In genomic region chr3:109081746-109082510, GRCh38 we compare ENCODE assay signal across 1 cellular context.
TF ChIP-seq lines count a peak whose summit lies in the region.

No MANE protein-coding gene starts in this region.

TF ChIP-seq in GM12878, 131 proteins besides CTCF, POLR2A, EP300 and RAD21 (continued from another document and continues in another):
- TF ChIP-seq HSF1 (IDR thresholded peaks at IDR 0.05; ENCODE audit: low read depth, low read length) (peak; percentile 18; the same call in 1 of the 2 replicates), RB1 (IDR thresholded peaks at IDR 0.05; ENCODE audit: borderline replicate concordance) (peak; percentile 45; the same call in 1 of the 2 replicates), MTA2 (IDR thresholded peaks at IDR 0.05; ENCODE audit: low read depth) (peak; percentile 65), POU2F2 (IDR thresholded peaks at IDR 0.05; ENCODE audit: borderline replicate concordance, low read depth, low read length) (peak; percentile 68; the same call in 2 of the 3 replicates), TCF12 (IDR thresholded peaks at IDR 0.05; ENCODE audit: low read depth, low read length) (peak; percentile 81; the same call in 1 of the 2 replicates), HDGF (IDR thresholded peaks at IDR 0.05) (no peak), ZNF217 (IDR thresholded peaks at IDR 0.05) (no peak), BCL3 (IDR thresholded peaks at IDR 0.05; ENCODE audit: borderline replicate concordance, insufficient read depth, low read depth, low read length, poor library complexity, severe bottlenecking) (peak; percentile 55), BACH1 (IDR thresholded peaks at IDR 0.05; ENCODE audit: borderline replicate concordance) (no peak; the same call in 1 of the 2 replicates), MYC (IDR thresholded peaks at IDR 0.05; ENCODE audit: insufficient read depth, insufficient read length, insufficient replicate concordance, low read length, severe bottlenecking) (no peak), MTA3 (IDR thresholded peaks at IDR 0.05; ENCODE audit: borderline replicate concordance, low read length) (no peak), GATAD2B (conservative IDR thresholded peaks at IDR 0.05; ENCODE audit: low read depth) (peak; percentile 81; the same call in 1 of the 2 replicates), ATF3 (IDR thresholded peaks at IDR 0.05; ENCODE audit: borderline replicate concordance, extremely low read depth, low read depth, low read length) (no peak), IRF4 (IDR thresholded peaks at IDR 0.05; ENCODE audit: low read depth, low read length) (0 out of 2 replicates have a peak, but pooled peaks have one; percentile 35), TCF3 (IDR thresholded peaks at IDR 0.05; ENCODE audit: borderline replicate concordance, insufficient read depth, low read depth, low read length) (no peak), EGR1 (IDR thresholded peaks at IDR 0.05; ENCODE audit: borderline replicate concordance in 1 of 2, low read depth in 2 of 2, low read length in 2 of 2) (no peak), SMC3 (IDR thresholded peaks at IDR 0.05; ENCODE audit: borderline replicate concordance, low read length) (peak; percentile 90), MXI1 (IDR thresholded peaks at IDR 0.05; ENCODE audit: low read depth, low read length) (no peak), NFYA (IDR thresholded peaks at IDR 0.05; ENCODE audit: borderline replicate concordance, low read depth, low read length) (no peak), EZH2 (IDR thresholded peaks at IDR 0.05; ENCODE audit: borderline replicate concordance, control insufficient read depth, low read depth, low read length) (no peak), CBFB (IDR thresholded peaks at IDR 0.05; ENCODE audit: low read depth) (no peak), RCOR1 (conservative IDR thresholded peaks at IDR 0.05; ENCODE audit: low read depth, low read length) (peak; percentile 85; the same call in 1 of the 2 replicates), JUND (IDR thresholded peaks at IDR 0.05; ENCODE audit: low read depth, low read length) (no peak), SUZ12 (IDR thresholded peaks at IDR 0.05; ENCODE audit: unreplicated experiment) (no peak), PAX5 (IDR thresholded peaks at IDR 0.05; ENCODE audit: borderline replicate concordance, low read depth, low read length) (peak; percentile 38; the same call in 1 of the 2 replicates), CHD2 (IDR thresholded peaks at IDR 0.05; ENCODE audit: borderline replicate concordance, low read depth, low read length) (no peak), ZZZ3 (IDR thresholded peaks at IDR 0.05; ENCODE audit: control insufficient read depth, insufficient read length, low read depth) (no peak), ELK1 (IDR thresholded peaks at IDR 0.05; ENCODE audit: low read depth, low read length) (no peak), LARP7 (IDR thresholded peaks at IDR 0.05) (no peak), NR2C2 (IDR thresholded peaks at IDR 0.05; ENCODE audit: borderline replicate concordance, control insufficient read depth, insufficient read length, low read depth) (no peak), ZNF687 (IDR thresholded peaks at IDR 0.05) (no peak), SREBF2 (IDR thresholded peaks at IDR 0.05; ENCODE audit: low read length) (no peak), CHD4 (IDR thresholded peaks at IDR 0.05) (no peak), CBX5 (IDR thresholded peaks at IDR 0.05; ENCODE audit: low read depth) (peak; percentile 65; the same call in 1 of the 2 replicates), POLR2AphosphoS5 (IDR thresholded peaks at IDR 0.05; ENCODE audit: low read length) (no peak), TBL1XR1 (IDR thresholded peaks at IDR 0.05; ENCODE audit: low read depth, low read length) (no peak)
- TF ChIP-seq, protein P1, sequence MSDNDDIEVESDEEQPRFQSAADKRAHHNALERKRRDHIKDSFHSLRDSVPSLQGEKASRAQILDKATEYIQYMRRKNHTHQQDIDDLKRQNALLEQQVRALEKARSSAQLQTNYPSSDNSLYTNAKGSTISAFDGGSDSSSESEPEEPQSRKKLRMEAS (IDR thresholded peaks at IDR 0.05; ENCODE audit: low read depth, low read length), result no peak
- TF ChIP-seq, protein P2, sequence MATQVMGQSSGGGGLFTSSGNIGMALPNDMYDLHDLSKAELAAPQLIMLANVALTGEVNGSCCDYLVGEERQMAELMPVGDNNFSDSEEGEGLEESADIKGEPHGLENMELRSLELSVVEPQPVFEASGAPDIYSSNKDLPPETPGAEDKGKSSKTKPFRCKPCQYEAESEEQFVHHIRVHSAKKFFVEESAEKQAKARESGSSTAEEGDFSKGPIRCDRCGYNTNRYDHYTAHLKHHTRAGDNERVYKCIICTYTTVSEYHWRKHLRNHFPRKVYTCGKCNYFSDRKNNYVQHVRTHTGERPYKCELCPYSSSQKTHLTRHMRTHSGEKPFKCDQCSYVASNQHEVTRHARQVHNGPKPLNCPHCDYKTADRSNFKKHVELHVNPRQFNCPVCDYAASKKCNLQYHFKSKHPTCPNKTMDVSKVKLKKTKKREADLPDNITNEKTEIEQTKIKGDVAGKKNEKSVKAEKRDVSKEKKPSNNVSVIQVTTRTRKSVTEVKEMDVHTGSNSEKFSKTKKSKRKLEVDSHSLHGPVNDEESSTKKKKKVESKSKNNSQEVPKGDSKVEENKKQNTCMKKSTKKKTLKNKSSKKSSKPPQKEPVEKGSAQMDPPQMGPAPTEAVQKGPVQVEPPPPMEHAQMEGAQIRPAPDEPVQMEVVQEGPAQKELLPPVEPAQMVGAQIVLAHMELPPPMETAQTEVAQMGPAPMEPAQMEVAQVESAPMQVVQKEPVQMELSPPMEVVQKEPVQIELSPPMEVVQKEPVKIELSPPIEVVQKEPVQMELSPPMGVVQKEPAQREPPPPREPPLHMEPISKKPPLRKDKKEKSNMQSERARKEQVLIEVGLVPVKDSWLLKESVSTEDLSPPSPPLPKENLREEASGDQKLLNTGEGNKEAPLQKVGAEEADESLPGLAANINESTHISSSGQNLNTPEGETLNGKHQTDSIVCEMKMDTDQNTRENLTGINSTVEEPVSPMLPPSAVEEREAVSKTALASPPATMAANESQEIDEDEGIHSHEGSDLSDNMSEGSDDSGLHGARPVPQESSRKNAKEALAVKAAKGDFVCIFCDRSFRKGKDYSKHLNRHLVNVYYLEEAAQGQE (IDR thresholded peaks at IDR 0.05; ENCODE audit: low read depth, low read length), result no peak
- TF ChIP-seq, protein P3, sequence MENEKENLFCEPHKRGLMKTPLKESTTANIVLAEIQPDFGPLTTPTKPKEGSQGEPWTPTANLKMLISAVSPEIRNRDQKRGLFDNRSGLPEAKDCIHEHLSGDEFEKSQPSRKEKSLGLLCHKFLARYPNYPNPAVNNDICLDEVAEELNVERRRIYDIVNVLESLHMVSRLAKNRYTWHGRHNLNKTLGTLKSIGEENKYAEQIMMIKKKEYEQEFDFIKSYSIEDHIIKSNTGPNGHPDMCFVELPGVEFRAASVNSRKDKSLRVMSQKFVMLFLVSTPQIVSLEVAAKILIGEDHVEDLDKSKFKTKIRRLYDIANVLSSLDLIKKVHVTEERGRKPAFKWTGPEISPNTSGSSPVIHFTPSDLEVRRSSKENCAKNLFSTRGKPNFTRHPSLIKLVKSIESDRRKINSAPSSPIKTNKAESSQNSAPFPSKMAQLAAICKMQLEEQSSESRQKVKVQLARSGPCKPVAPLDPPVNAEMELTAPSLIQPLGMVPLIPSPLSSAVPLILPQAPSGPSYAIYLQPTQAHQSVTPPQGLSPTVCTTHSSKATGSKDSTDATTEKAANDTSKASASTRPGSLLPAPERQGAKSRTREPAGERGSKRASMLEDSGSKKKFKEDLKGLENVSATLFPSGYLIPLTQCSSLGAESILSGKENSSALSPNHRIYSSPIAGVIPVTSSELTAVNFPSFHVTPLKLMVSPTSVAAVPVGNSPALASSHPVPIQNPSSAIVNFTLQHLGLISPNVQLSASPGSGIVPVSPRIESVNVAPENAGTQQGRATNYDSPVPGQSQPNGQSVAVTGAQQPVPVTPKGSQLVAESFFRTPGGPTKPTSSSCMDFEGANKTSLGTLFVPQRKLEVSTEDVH (IDR thresholded peaks at IDR 0.05; ENCODE audit: low read depth, partially characterized antibody), result no peak
- TF ChIP-seq, protein P4, sequence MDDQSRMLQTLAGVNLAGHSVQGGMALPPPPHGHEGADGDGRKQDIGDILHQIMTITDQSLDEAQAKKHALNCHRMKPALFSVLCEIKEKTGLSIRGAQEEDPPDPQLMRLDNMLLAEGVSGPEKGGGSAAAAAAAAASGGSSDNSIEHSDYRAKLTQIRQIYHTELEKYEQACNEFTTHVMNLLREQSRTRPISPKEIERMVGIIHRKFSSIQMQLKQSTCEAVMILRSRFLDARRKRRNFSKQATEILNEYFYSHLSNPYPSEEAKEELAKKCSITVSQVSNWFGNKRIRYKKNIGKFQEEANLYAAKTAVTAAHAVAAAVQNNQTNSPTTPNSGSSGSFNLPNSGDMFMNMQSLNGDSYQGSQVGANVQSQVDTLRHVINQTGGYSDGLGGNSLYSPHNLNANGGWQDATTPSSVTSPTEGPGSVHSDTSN (IDR thresholded peaks at IDR 0.05; ENCODE audit: insufficient replicate concordance, low read depth, low read length), result no peak
- TF ChIP-seq, protein P5, sequence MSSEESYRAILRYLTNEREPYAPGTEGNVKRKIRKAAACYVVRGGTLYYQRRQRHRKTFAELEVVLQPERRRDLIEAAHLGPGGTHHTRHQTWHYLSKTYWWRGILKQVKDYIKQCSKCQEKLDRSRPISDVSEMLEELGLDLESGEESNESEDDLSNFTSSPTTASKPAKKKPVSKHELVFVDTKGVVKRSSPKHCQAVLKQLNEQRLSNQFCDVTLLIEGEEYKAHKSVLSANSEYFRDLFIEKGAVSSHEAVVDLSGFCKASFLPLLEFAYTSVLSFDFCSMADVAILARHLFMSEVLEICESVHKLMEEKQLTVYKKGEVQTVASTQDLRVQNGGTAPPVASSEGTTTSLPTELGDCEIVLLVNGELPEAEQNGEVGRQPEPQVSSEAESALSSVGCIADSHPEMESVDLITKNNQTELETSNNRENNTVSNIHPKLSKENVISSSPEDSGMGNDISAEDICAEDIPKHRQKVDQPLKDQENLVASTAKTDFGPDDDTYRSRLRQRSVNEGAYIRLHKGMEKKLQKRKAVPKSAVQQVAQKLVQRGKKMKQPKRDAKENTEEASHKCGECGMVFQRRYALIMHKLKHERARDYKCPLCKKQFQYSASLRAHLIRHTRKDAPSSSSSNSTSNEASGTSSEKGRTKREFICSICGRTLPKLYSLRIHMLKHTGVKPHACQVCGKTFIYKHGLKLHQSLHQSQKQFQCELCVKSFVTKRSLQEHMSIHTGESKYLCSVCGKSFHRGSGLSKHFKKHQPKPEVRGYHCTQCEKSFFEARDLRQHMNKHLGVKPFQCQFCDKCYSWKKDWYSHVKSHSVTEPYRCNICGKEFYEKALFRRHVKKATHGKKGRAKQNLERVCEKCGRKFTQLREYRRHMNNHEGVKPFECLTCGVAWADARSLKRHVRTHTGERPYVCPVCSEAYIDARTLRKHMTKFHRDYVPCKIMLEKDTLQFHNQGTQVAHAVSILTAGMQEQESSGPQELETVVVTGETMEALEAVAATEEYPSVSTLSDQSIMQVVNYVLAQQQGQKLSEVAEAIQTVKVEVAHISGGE (CRISPR knock-in tag; IDR thresholded peaks at IDR 0.05), result no peak
